In the genomic region with DNA sequence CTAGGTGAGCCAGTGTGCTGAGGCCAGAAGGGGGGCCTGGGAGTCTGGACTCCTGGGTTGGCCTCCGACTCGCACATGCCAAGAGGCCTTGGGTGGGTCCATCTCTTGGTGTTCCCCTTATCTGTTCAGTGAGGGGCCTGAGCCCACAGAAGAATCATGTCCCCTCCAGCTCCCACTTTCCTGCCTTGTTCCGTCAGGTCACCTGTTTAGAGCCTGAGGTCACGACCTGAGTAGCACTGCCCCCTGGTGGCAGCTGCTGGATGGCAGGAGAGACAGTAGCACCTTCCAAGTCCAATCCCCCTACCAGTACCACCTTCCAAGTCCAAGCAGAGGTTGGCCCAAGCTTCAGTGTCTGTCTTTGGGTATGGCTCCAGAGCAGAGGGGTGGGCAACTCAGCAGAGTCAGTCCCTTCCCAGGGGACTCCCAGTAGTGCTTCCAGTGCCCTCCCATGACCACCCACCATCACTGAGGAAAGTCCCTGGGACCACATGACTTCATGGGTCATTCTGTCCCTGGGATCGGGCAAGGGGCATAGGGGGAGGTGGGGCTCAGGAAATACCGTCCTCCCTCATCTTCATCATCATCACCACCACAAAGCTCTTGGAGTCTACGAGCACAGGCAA, we compare ENCODE assay signal across 8 cellular contexts.
A peak's percentile ranks its signal among the peaks of the same experiment; 100 is the strongest.
DNase-seq lines count a peak whose midpoint lies in the region; ATAC-seq and TF ChIP-seq lines count a peak whose summit lies in the region.

No MANE protein-coding gene starts in this region.

- 75 to 81% methylated on average over 6 to 7 of the region's 7 CpGs for WGBS in body of pancreas, 2 donors

- CTCF ChIA-PET in HEK293T (lab: Yijun Ruan, JAX) (interaction anchor here (0.6 to 1.6 kb wide), 13 partner anchors 9 to 494 kb away, joined by 3 to 7 read pairs (median 4); no protein-coding TSS in a partner anchor), T-cell (lab: Charles Lee) (no interaction called here)
- CTCF ChIA-PET in naive thymus-derived CD4-positive, alpha-beta T cell (lab: Charles Lee) = no interaction called here

- POLR2A ChIA-PET in HEK293T (lab: Yijun Ruan, JAX) (no interaction called here), T-cell (lab: Charles Lee) (no interaction called here)
- POLR2A ChIA-PET in naive thymus-derived CD4-positive, alpha-beta T cell (lab: Charles Lee) = no interaction called here

- DNase-seq in GM06990 (ENCODE audit: extremely low read depth, insufficient read length) (no peak), HEK293T (ENCODE audit: extremely low spot score) (peak; percentile 62), T-cell (peak in 24 of 34 experiments; percentile 5 to 39 (median 19)), body of pancreas (peak in 3 of 4 donors; percentile 40 to 60 (median 42)), globus pallidus (ENCODE audit: low spot score) (no peak), medulla oblongata (ENCODE audit: extremely low spot score) (no peak)
- peak in 6 of 9 donors; percentile 2 to 59 (median 19) for DNase-seq in naive thymus-derived CD4-positive, alpha-beta T cell

- H3K27ac Mint-ChIP-seq in T-cell = no peak overlapping the region
- no peak overlapping the region for H3K27ac Mint-ChIP-seq in naive thymus-derived CD4-positive, alpha-beta T cell

- peaks cover 4% of the 10 kb centered on the region for H3K4me1 ChIP-seq in body of pancreas
- H3K4me1 ChIP-seq in naive thymus-derived CD4-positive, alpha-beta T cell (ENCODE audit: control insufficient read depth in 2 of 2, insufficient read depth in 2 of 2, low read length in 2 of 2) = no peaks in the 10 kb centered on the region

- H3K36me3 Mint-ChIP-seq in T-cell = no peaks in the 10 kb centered on the region
- no peaks in the 10 kb centered on the region for H3K36me3 Mint-ChIP-seq in naive thymus-derived CD4-positive, alpha-beta T cell

- ATAC-seq in T-cell (replicated peaks in 1 of 4) (peak in 1 of 4 experiments; percentile 54), body of pancreas (no peak), GM18858 (IDR thresholded peaks at IDR 0.05; ENCODE audit: unreplicated experiment) (no peak)
- peak; percentile 53 for ATAC-seq in naive thymus-derived CD4-positive, alpha-beta T cell

- no peak overlapping the region for H3K4me3 ChIP-seq in GM06990 (replicated peaks; ENCODE audit: low read depth, low read length)
- no peak overlapping the region for H3K4me3 ChIP-seq in body of pancreas
- no peak overlapping the region for H3K4me3 ChIP-seq in naive thymus-derived CD4-positive, alpha-beta T cell (ENCODE audit: low read length)

- intact Hi-C loops in body of pancreas (cut with DNase I) = no loop called here
- intact Hi-C loops in naive thymus-derived CD4-positive, alpha-beta T cell (cut with micrococcal nuclease) = no loop called here

- TF ChIP-seq POLR2A in body of pancreas (IDR thresholded peaks at IDR 0.05) = no peak

- H3K27me3 Mint-ChIP-seq in T-cell = peaks cover 22 to 27% of the 10 kb centered on the region in 2 donors
- H3K27me3 Mint-ChIP-seq in naive thymus-derived CD4-positive, alpha-beta T cell = peaks cover 0 to 31% (median 11%) of the 10 kb centered on the region in 5 donors

- peak; percentile 89 for TF ChIP-seq CTCF in GM06990 (IDR thresholded peaks at IDR 0.05; ENCODE audit: insufficient read depth, low read length, poor library complexity, severe bottlenecking)
- TF ChIP-seq CTCF in body of pancreas (IDR thresholded peaks at IDR 0.05) = peak; percentile 18 to 47 (median 39)

- no peaks in the 10 kb centered on the region for H3K4me1 Mint-ChIP-seq in T-cell
- H3K4me1 Mint-ChIP-seq in naive thymus-derived CD4-positive, alpha-beta T cell = no peaks in the 10 kb centered on the region

- H3K27ac ChIP-seq in body of pancreas = no peak overlapping the region
- no peak overlapping the region for H3K27ac ChIP-seq in naive thymus-derived CD4-positive, alpha-beta T cell (ENCODE audit: low read depth, low read length)

- H3K27me3 ChIP-seq in GM06990 (replicated peaks; ENCODE audit: control insufficient read depth, insufficient read depth, low read length) (no peaks in the 10 kb centered on the region; the same call in none of the 2 replicates), body of pancreas (no peaks in the 10 kb centered on the region)
- H3K27me3 ChIP-seq in naive thymus-derived CD4-positive, alpha-beta T cell (ENCODE audit: control insufficient read depth in 2 of 2, insufficient read depth in 2 of 2, low read length in 2 of 2) = peaks cover 0 to 4% of the 10 kb centered on the region in 2 donors

- H3K36me3 ChIP-seq in GM06990 (ENCODE audit: control insufficient read depth, insufficient read depth, low read length) (no peaks in the 10 kb centered on the region), body of pancreas (replicated peaks in 1 of 2; ENCODE audit: insufficient read depth in 1 of 2, low read depth in 2 of 2) (no peaks in the 10 kb centered on the region)
- H3K36me3 ChIP-seq in naive thymus-derived CD4-positive, alpha-beta T cell (ENCODE audit: control insufficient read depth in 2 of 3, insufficient read depth in 3 of 3, low read length in 3 of 3) = no peaks in the 10 kb centered on the region

- no peaks in the 10 kb centered on the region for H3K9me3 Mint-ChIP-seq in T-cell
- no peaks in the 10 kb centered on the region for H3K9me3 Mint-ChIP-seq in naive thymus-derived CD4-positive, alpha-beta T cell

- no peak overlapping the region for H3K4me3 Mint-ChIP-seq in T-cell
- H3K4me3 Mint-ChIP-seq in naive thymus-derived CD4-positive, alpha-beta T cell = no peak overlapping the region

- no peaks in the 10 kb centered on the region for H3K9me3 ChIP-seq in body of pancreas
- no peaks in the 10 kb centered on the region for H3K9me3 ChIP-seq in naive thymus-derived CD4-positive, alpha-beta T cell (ENCODE audit: control insufficient read depth in 2 of 3, low read length in 3 of 3)

TF ChIP-seq in HEK293T, 16 proteins besides CTCF, POLR2A, EP300 and RAD21:
- no peak for TF ChIP-seq BHLHE40 (IDR thresholded peaks at IDR 0.05; ENCODE audit: borderline replicate concordance)
- no peak for TF ChIP-seq NFRKB (IDR thresholded peaks at IDR 0.05)
- no peak for TF ChIP-seq LEF1 (IDR thresholded peaks at IDR 0.05; ENCODE audit: borderline replicate concordance)
- no peak for TF ChIP-seq HDGF (IDR thresholded peaks at IDR 0.05; ENCODE audit: borderline replicate concordance)
- TF ChIP-seq L3MBTL2 (conservative IDR thresholded peaks at IDR 0.05) = no peak
- TF ChIP-seq CTBP1 (IDR thresholded peaks at IDR 0.05; ENCODE audit: borderline replicate concordance) = no peak
- TF ChIP-seq FOXK2 (IDR thresholded peaks at IDR 0.05) = no peak
- TF ChIP-seq FOXM1 (IDR thresholded peaks at IDR 0.05; ENCODE audit: borderline replicate concordance) = no peak
TF ChIP-seq in HEK293T: peak in this region for 0.

Comparison
In these comparisons a context has a peak if more than half of its experiments do, and no peak if none do; other contexts are left out.
1. DNase-seq: peak in HEK293T (single experiment), T-cell (24 of 34), body of pancreas (3 of 4) and naive thymus-derived CD4-positive, alpha-beta T cell (6 of 9); none in GM06990 (single experiment), globus pallidus (single experiment) and medulla oblongata (single experiment).